20 cellular contexts compared by ENCODE assay signal in the genomic region with DNA sequence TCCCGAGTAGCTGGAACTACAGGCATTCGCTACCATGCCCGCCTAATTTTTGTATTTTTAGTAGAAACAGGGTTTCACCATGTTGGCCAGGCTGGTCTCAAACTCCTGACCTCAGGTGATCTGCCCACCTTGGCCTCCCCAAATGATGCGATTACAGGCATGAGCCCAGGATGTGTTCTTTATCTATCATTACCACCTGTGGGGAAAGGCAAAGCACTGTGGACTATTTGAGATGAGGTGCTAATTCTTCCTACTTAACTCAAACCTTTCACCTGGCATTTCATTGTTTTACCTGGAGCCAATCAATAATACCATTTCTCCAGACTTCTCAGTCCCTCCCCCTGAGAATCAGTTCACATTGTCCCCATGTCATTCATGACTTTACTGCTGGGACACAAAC. TPM values are rescaled to one million over a fixed set of nuclear protein-coding genes. Genes with fewer than 3 reads are reported as not detected.
DNase-seq lines count a peak whose midpoint lies in the region; ATAC-seq, FAIRE-seq and TF ChIP-seq lines count a peak whose summit lies in the region.
"Had no signal": no experiment of that assay in that cellular context is flagged by ENCODE, and none has a peak within 500 bp of the region (broad histone marks: within the 10 kb centered on the region; RNA-seq: fewer than 3 reads in every experiment).

No MANE protein-coding gene starts in this region.

- H2BK12ac ChIP-seq in mesenchymal stem cell (ENCODE audit: low read length in 2 of 2), result peak overlapping the region; percentile 32 to 83

- H2BK15ac ChIP-seq in mesenchymal stem cell (ENCODE audit: low read depth, poor library complexity, severe bottlenecking), result no peak overlapping the region

- intact Hi-C loops in K562 (cut with micrococcal nuclease), result loop anchor here (5.0 kb wide), 1 partner anchor 58 kb away; no protein-coding TSS in a partner anchor
- intact Hi-C loops in sigmoid colon (cut with DNase I), result no loop called here
- intact Hi-C loops in gastrocnemius medialis (cut with DNase I; ENCODE audit: low total_unique reads), result no loop called here

- H3K36me3 ChIP-seq in K562 (ENCODE audit: control insufficient read depth, insufficient read depth, low read length), result no peaks in the 10 kb centered on the region
- no peaks in the 10 kb centered on the region for H3K36me3 ChIP-seq in mesenchymal stem cell (ENCODE audit: control insufficient read depth in 1 of 2, insufficient read depth in 2 of 2, low read depth in 1 of 2, low read length in 2 of 2)
- H3K36me3 ChIP-seq in sigmoid colon, result no peaks in the 10 kb centered on the region
- no peaks in the 10 kb centered on the region for H3K36me3 ChIP-seq in osteoblast (ENCODE audit: insufficient read depth, low read length)
- H3K36me3 ChIP-seq in gastrocnemius medialis, result no peaks in the 10 kb centered on the region

- CTCF ChIA-PET in K562 (lab: Yijun Ruan, JAX; ENCODE audit: low intra/inter-chr PET ratio), result no interaction called here

- no peaks in the 10 kb centered on the region for H3K79me1 ChIP-seq in mesenchymal stem cell (replicated peaks; ENCODE audit: low read length, poor library complexity, severe bottlenecking)

- TF ChIP-seq POLR2A in K562 (conservative IDR thresholded peaks at IDR 0.05), result no peak
- TF ChIP-seq POLR2A in sigmoid colon (IDR thresholded peaks at IDR 0.05), result no peak
- no peak for TF ChIP-seq POLR2A in gastrocnemius medialis (IDR thresholded peaks at IDR 0.05)

- H3K4me2 ChIP-seq in K562 (ENCODE audit: insufficient read depth, low read length) (no peak overlapping the region), mesenchymal stem cell (ENCODE audit: low read length, poor library complexity, severe bottlenecking) (no peak overlapping the region), osteoblast (ENCODE audit: insufficient read depth, low read length) (no peak overlapping the region)
- H3K4me2 ChIP-seq: GM23338 had no signal

- H3K9me3 ChIP-seq in K562 (replicated peaks; ENCODE audit: control insufficient read depth, insufficient read depth, low read depth, low read length) (no peaks in the 10 kb centered on the region), mesenchymal stem cell (ENCODE audit: control insufficient read depth, low read length) (no peaks in the 10 kb centered on the region), sigmoid colon (no peaks in the 10 kb centered on the region), osteoblast (ENCODE audit: low read depth, low read length) (no peaks in the 10 kb centered on the region), gastrocnemius medialis (no peaks in the 10 kb centered on the region)
- H3K9me3 ChIP-seq: Caco-2 had no signal

- H3K27me3 ChIP-seq in K562 (ENCODE audit: control insufficient read depth in 2 of 2, insufficient read depth in 2 of 2, low read length in 2 of 2) (no peaks in the 10 kb centered on the region), mesenchymal stem cell (ENCODE audit: control insufficient read depth in 1 of 2, insufficient read depth in 1 of 2, low read length in 2 of 2) (no peaks in the 10 kb centered on the region), sigmoid colon (no peaks in the 10 kb centered on the region), osteoblast (ENCODE audit: insufficient read depth, low read length) (no peaks in the 10 kb centered on the region), gastrocnemius medialis (no peaks in the 10 kb centered on the region)

- BruUV-seq in K562 (replicated peaks; lab: Mats Ljungman, UMichigan), result no TSS peak

- no peak for TF ChIP-seq EP300 in K562 (IDR thresholded peaks at IDR 0.05; ENCODE audit: low read length)
- TF ChIP-seq EP300 in sigmoid colon (IDR thresholded peaks at IDR 0.05), result no peak

- WGBS in K562 (ENCODE audit: insufficient coverage, low coverage, missing lambda C conversion rate), result 24% methylated on average over 4 of the region's 4 CpGs
- 69% methylated on average over 4 of the region's 4 CpGs for WGBS in mesenchymal stem cell
- 94 to 95% methylated on average over 4 of the region's 4 CpGs for WGBS in sigmoid colon, 2 donors

- no peak overlapping the region for H3K23ac ChIP-seq in mesenchymal stem cell (ENCODE audit: low read length in 2 of 2)

- H4K91ac ChIP-seq in mesenchymal stem cell (ENCODE audit: low read length), result peak overlapping the region; percentile 27

- peak overlapping the region; percentile 23 for H2BK120ac ChIP-seq in mesenchymal stem cell (ENCODE audit: low read depth, low read length)

- H3K9ac ChIP-seq in K562 (ENCODE audit: insufficient read depth in 1 of 2, low read depth in 2 of 2, low read length in 2 of 2) (no peak overlapping the region), mesenchymal stem cell (ENCODE audit: low read length) (no peak overlapping the region)

- ATAC-seq in K562 (no peak), gastrocnemius medialis (no peak)
- ATAC-seq: CD8-positive, alpha-beta T cell; GM23338; HCT116 had no signal

- no peak overlapping the region for H3K14ac ChIP-seq in mesenchymal stem cell (ENCODE audit: low read length in 2 of 2)

- POLR2A ChIA-PET in K562 (lab: Yijun Ruan, JAX), result interaction anchor here (0.6 kb wide), 1 partner anchor 120 kb away, joined by 3 read pairs; no protein-coding TSS in a partner anchor

- FAIRE-seq in K562 (lab: Jason Lieb, UNC), result no peak
- FAIRE-seq: G401.6, GM12892, GM19239 had no signal

- H2BK5ac ChIP-seq in mesenchymal stem cell (ENCODE audit: low read depth, low read length, poor library complexity, severe bottlenecking), result no peak overlapping the region

- H3K9me1 ChIP-seq in K562 (ENCODE audit: control insufficient read depth, insufficient read depth, low read length), result no peaks in the 10 kb centered on the region

- H3K79me2 ChIP-seq in K562 (ENCODE audit: control insufficient read depth, insufficient read depth, low read length) (no peaks in the 10 kb centered on the region), osteoblast (ENCODE audit: insufficient read depth, low read length) (no peaks in the 10 kb centered on the region)

- H3K4ac ChIP-seq in mesenchymal stem cell (ENCODE audit: low read depth in 1 of 2, low read length in 2 of 2), result no peak overlapping the region

- peak overlapping the region; percentile 81 for H2AK5ac ChIP-seq in mesenchymal stem cell (ENCODE audit: low read length, severe bottlenecking)

- H3K4me3 ChIP-seq in K562, result no peak overlapping the region
- no peak overlapping the region for H3K4me3 ChIP-seq in mesenchymal stem cell (ENCODE audit: insufficient read depth in 1 of 2, low read depth in 1 of 2, low read length in 2 of 2)
- H3K4me3 ChIP-seq in sigmoid colon, result no peak overlapping the region
- H3K4me3 ChIP-seq in osteoblast (ENCODE audit: insufficient read depth, low read length), result no peak overlapping the region
- no peak overlapping the region for H3K4me3 ChIP-seq in gastrocnemius medialis
- H3K4me3 ChIP-seq: GM23338 had no signal

- H2AFZ ChIP-seq in K562 (ENCODE audit: low read depth, low read length) (no peak overlapping the region), mesenchymal stem cell (ENCODE audit: low read depth, low read length) (no peak overlapping the region), osteoblast (ENCODE audit: low read length) (no peak overlapping the region)
- H2AFZ ChIP-seq: GM23338 had no signal

- peak overlapping the region; percentile 60 for H4K8ac ChIP-seq in mesenchymal stem cell (ENCODE audit: low read length)

- in situ Hi-C loops in K562 (cut with MboI), result no loop called here
- in situ Hi-C loops in gastrocnemius medialis (cut with MboI; ENCODE audit: low sequenced_read_pairs in 4 of 4), result loop anchor here in 2 of 4 donors (5.0 to 10.0 kb wide), 3 partner anchors 55 to 63 kb away; partner anchors contain the start of gene APPBP2 (in 1 of the 2)

- H4K20me1 ChIP-seq in K562 (replicated peaks; ENCODE audit: control insufficient read depth, insufficient read depth, low read length), result no peaks in the 10 kb centered on the region
- H4K20me1 ChIP-seq in osteoblast (ENCODE audit: insufficient read depth, low read length), result no peaks in the 10 kb centered on the region

- H3K18ac ChIP-seq in mesenchymal stem cell (ENCODE audit: low read depth in 1 of 2, low read length in 2 of 2), result peak overlapping the region in 1 of 2 experiments; percentile 54

- TF ChIP-seq CTCF in K562 (IDR thresholded peaks at IDR 0.05 in 2 of 3, conservative IDR thresholded peaks at IDR 0.05 in 1 of 3; ENCODE audit: insufficient read depth in 2 of 3, low read depth in 1 of 3, low read length in 3 of 3), result no peak
- no peak for TF ChIP-seq CTCF in sigmoid colon (IDR thresholded peaks at IDR 0.05)
- no peak for TF ChIP-seq CTCF in osteoblast (IDR thresholded peaks at IDR 0.05; ENCODE audit: extremely low read depth, low read depth, low read length)
- no peak for TF ChIP-seq CTCF in gastrocnemius medialis (IDR thresholded peaks at IDR 0.05 in 4 of 5, conservative IDR thresholded peaks at IDR 0.05 in 1 of 5)

- TF ChIP-seq RAD21 in K562 (CRISPR knock-in tag; conservative IDR thresholded peaks at IDR 0.05 in 1 of 2, IDR thresholded peaks at IDR 0.05 in 1 of 2), result no peak

- H3K27ac ChIP-seq in K562 (ENCODE audit: extremely low read depth, low read depth, low read length) (no peak overlapping the region), mesenchymal stem cell (ENCODE audit: low read length, poor library complexity, severe bottlenecking) (no peak overlapping the region), sigmoid colon (peak overlapping the region in 3 of 4 donors; percentile 73 to 88 (median 84)), osteoblast (ENCODE audit: low read depth, low read length) (no peak overlapping the region), gastrocnemius medialis (no peak overlapping the region)
- H3K27ac ChIP-seq: C4-2B had no signal

- H3K4me1 ChIP-seq in K562 (replicated peaks in 1 of 2; ENCODE audit: control insufficient read depth in 2 of 2, insufficient read depth in 2 of 2, low read length in 2 of 2) (peaks cover 0 to 5% of the 10 kb centered on the region in 2 experiments; a peak in 3 of 5 replicates), mesenchymal stem cell (ENCODE audit: control insufficient read depth, insufficient read depth, low read depth, low read length) (peaks cover 1% of the 10 kb centered on the region), sigmoid colon (peaks cover 0 to 33% (median 19%) of the 10 kb centered on the region in 4 donors), osteoblast (ENCODE audit: insufficient read depth, low read length) (peaks cover 11% of the 10 kb centered on the region), gastrocnemius medialis (peaks cover 0 to 6% of the 10 kb centered on the region in 2 donors)
- H3K4me1 ChIP-seq: Caco-2 had no signal

- DNase-seq in NCI-H146 treated with DMSO at 0.1 percent for 48 hours (lab: John Stamatoyannopoulos, UW; ENCODE audit: unreplicated experiment) (peak; percentile 28), K562 (ENCODE audit: extremely low read depth in 1 of 4, low spot score in 3 of 4) (no peak), mesenchymal stem cell (no peak), sigmoid colon (no peak), osteoblast (ENCODE audit: insufficient read length, low spot score, missing footprints) (no peak), hypothalamus (lab: John Stamatoyannopoulos, UW) (no peak), gastrocnemius medialis (no peak), C1 segment of cervical spinal cord (lab: John Stamatoyannopoulos, UW) (no peak)
- DNase-seq: Caco-2; CD4-positive, CD25-positive, alpha-beta regulatory T cell; CD8-positive, alpha-beta T cell; DMS153; DND-41; H9 had no signal

RNA-seq across cellular contexts. Expression of gene PPM1D, which starts 20.4 kb away (rescaled TPM):
- total RNA-seq in K562 (2011; cell fraction: chromatin; rRNA removed; ENCODE audit: low replicate concordance), result 6.7 and 7.6 TPM in 2 replicates
- total RNA-seq in K562 (2011; cell fraction: nucleolus; rRNA removed), result 3.9 and 4.3 TPM in 2 replicates
- 4.7 and 5.0 TPM in 2 replicates for total RNA-seq in K562 (2011; cell fraction: nucleoplasm; rRNA removed)
- total RNA-seq in K562 (2014; rRNA removed) (7.4 and 9.0 TPM in 2 replicates), K562 (2014; rRNA removed; fragmentation: Illumina TruSeq; extraction: Trizol) (12.6 and 14.6 TPM in 2 replicates), K562 (2015; rRNA removed; fragmentation: Illumina TruSeq; extraction: Trizol) (11.9 and 13.0 TPM in 2 replicates), K562 (2021) (17.6 and 19.0 TPM in 2 replicates), sigmoid colon (10 to 100 TPM in 2 of 4 donors, 1 to 10 TPM in 2; 9.6 to 13.8 (median 10.6) TPM), osteoblast (14.7 and 15.6 TPM in 2 replicates), gastrocnemius medialis (10 to 100 TPM in 1 of 4 donors, 1 to 10 TPM in 3; 4.6 to 11.4 (median 9.2) TPM)
- polyA plus RNA-seq in K562 (2011; rRNA removed) (5.7 and 7.0 TPM in 2 replicates), K562 (2014; fragmentation: Illumina TruSeq; extraction: Trizol) (10.6 and 14.0 TPM in 2 replicates), K562 (2014; fragmentation: Nextera tagmentation; extraction: Ambion mirVana) (1 to 10 TPM; 2.1 to 2.7 TPM), K562 (2014; rRNA removed) (6.2 and 7.8 TPM in 2 replicates), sigmoid colon (1 to 10 TPM; 5.4 to 7.6 (median 6.2) TPM)
- 4.3 and 5.6 TPM in 2 replicates for polyA plus RNA-seq in K562 (2011; cell fraction: cytosol; rRNA removed)
- 3.7 and 3.9 TPM in 2 replicates for polyA plus RNA-seq in K562 (2011; cell fraction: nucleus; rRNA removed)
- 6.6 and 7.9 TPM in 2 replicates for polyA plus RNA-seq in K562 (2012)
- polyA minus RNA-seq in K562 (2011; rRNA and poly(A)+ RNA removed), result 14.7 and 16.9 TPM in 2 replicates
- 4.9 and 5.4 TPM in 2 replicates for polyA minus RNA-seq in K562 (2011; cell fraction: cytosol; rRNA and poly(A)+ RNA removed)
- polyA minus RNA-seq in K562 (2011; cell fraction: nucleus; rRNA and poly(A)+ RNA removed), result 3.5 and 5.7 TPM in 2 replicates
- polyA plus RNA-seq in mesenchymal stem cell (2013, experiment 1 of 2), result 10.7 TPM
- polyA plus RNA-seq in mesenchymal stem cell (2013, experiment 2 of 2), result 10.7 TPM

RNA-seq across cellular contexts. Expression of gene APPBP2, which starts 53.5 kb away (rescaled TPM):
- 18.9 and 23.0 TPM in 2 replicates for total RNA-seq in K562 (2011; cell fraction: chromatin; rRNA removed; ENCODE audit: low replicate concordance)
- 4.7 and 6.0 TPM in 2 replicates for total RNA-seq in K562 (2011; cell fraction: nucleolus; rRNA removed)
- 8.2 and 9.9 TPM in 2 replicates for total RNA-seq in K562 (2011; cell fraction: nucleoplasm; rRNA removed)
- total RNA-seq in K562 (2014; rRNA removed), result 5.1 and 6.1 TPM in 2 replicates
- 16.8 and 19.0 TPM in 2 replicates for total RNA-seq in K562 (2014; rRNA removed; fragmentation: Illumina TruSeq; extraction: Trizol)
- total RNA-seq in K562 (2015; rRNA removed; fragmentation: Illumina TruSeq; extraction: Trizol), result 9.4 and 10.0 TPM in 2 replicates
- 14.7 and 15.4 TPM in 2 replicates for total RNA-seq in K562 (2021)
- 12.6 and 15.5 TPM in 2 replicates for polyA plus RNA-seq in K562 (2011; rRNA removed)
- 1.6 and 4.8 TPM in 2 replicates for polyA plus RNA-seq in K562 (2011; cell fraction: cytosol; rRNA removed)
- 4.1 and 7.1 TPM in 2 replicates for polyA plus RNA-seq in K562 (2011; cell fraction: nucleus; rRNA removed)
- 8.8 and 9.0 TPM in 2 replicates for polyA plus RNA-seq in K562 (2012)
- 5.3 and 6.9 TPM in 2 replicates for polyA plus RNA-seq in K562 (2014; fragmentation: Illumina TruSeq; extraction: Trizol)
- 1 to 10 TPM; 2.7 to 3.4 TPM for polyA plus RNA-seq in K562 (2014; fragmentation: Nextera tagmentation; extraction: Ambion mirVana)
- 3.7 and 5.4 TPM in 2 replicates for polyA plus RNA-seq in K562 (2014; rRNA removed)
- polyA minus RNA-seq in K562 (2011; rRNA and poly(A)+ RNA removed), result 26.3 and 28.3 TPM in 2 replicates
- polyA minus RNA-seq in K562 (2011; cell fraction: cytosol; rRNA and poly(A)+ RNA removed), result 5.3 and 10.0 TPM in 2 replicates
- polyA minus RNA-seq in K562 (2011; cell fraction: nucleus; rRNA and poly(A)+ RNA removed), result 3.6 and 7.4 TPM in 2 replicates
- 20.3 TPM for polyA plus RNA-seq in mesenchymal stem cell (2013, experiment 1 of 2)
- 20.8 TPM for polyA plus RNA-seq in mesenchymal stem cell (2013, experiment 2 of 2)
- total RNA-seq in sigmoid colon, result 10 to 100 TPM; 26.2 to 36.0 (median 33.8) TPM
- 1 to 10 TPM; 7.9 to 9.3 (median 8.4) TPM for polyA plus RNA-seq in sigmoid colon
- 49.2 and 49.9 TPM in 2 replicates for total RNA-seq in osteoblast
- total RNA-seq in gastrocnemius medialis, result 10 to 100 TPM; 14.2 to 21.8 (median 18.1) TPM

Comparison
In these comparisons a context has a peak if more than half of its experiments do, and no peak if none do; other contexts are left out.
1. H3K27ac ChIP-seq: peak in sigmoid colon (3 of 4); none in K562 (single experiment), mesenchymal stem cell (single experiment), osteoblast (single experiment) and gastrocnemius medialis (0 of 4).